ENCODE assay signal across 11 cellular contexts in genomic region chr11:64681171-64681570, GRCh38.
"Had no signal": no experiment of that assay in that cellular context is flagged by ENCODE, and none has a peak within 500 bp of the region (broad histone marks: within the 10 kb centered on the region; RNA-seq: fewer than 3 reads in every experiment).

No MANE protein-coding gene starts in this region.

- DNase-seq: GM23248, GOT3, H7, H9, HCEC 1CT, HFFc6 had no signal

- H2AFZ ChIP-seq: GM23248, GM23338 had no signal

- H3K4me2 ChIP-seq: GM23338 had no signal

- ATAC-seq: GM23338, HCT116 had no signal

- H3K27ac ChIP-seq: GM23248 had no signal

- H3K4me1 ChIP-seq: HAP-1 had no signal

- H3K9me3 ChIP-seq: HAP-1 had no signal

- H3K36me3 ChIP-seq: HAP-1 had no signal

- H3K9ac ChIP-seq: GM23248 had no signal

- FAIRE-seq: H1, H54 had no signal

- H3K4me3 ChIP-seq: GM23248, GM23338, HAP-1 had no signal
